11 cellular contexts compared by ENCODE assay signal in genomic region chr16:48596326-48596725, GRCh38. TPM values are rescaled to one million over a fixed set of nuclear protein-coding genes. Genes with fewer than 3 reads are reported as not detected.
DNase-seq lines count a peak whose midpoint lies in the region; ATAC-seq and TF ChIP-seq lines count a peak whose summit lies in the region.
"Had no signal": no experiment of that assay in that cellular context is flagged by ENCODE, and none has a peak within 500 bp of the region (broad histone marks: within the 10 kb centered on the region; RNA-seq: fewer than 3 reads in every experiment).

No MANE protein-coding gene starts in this region.

- CTCF ChIA-PET in HEK293T (lab: Yijun Ruan, JAX): no interaction called here

- peak overlapping the region; percentile 76 for H3K4me2 ChIP-seq in KMS-11

- peaks cover 100% of the 10 kb centered on the region for H3K4me1 ChIP-seq in KMS-11 (ENCODE audit: low read depth, poor library complexity, severe bottlenecking)

- POLR2A ChIA-PET in HEK293T (lab: Yijun Ruan, JAX): no interaction called here

- H3K27ac ChIP-seq in KMS-11: peak overlapping the region; percentile 41; the same call in 1 of the 2 replicates

- no peak overlapping the region for H3K9ac ChIP-seq in KMS-11

- H4K20me1 ChIP-seq in KMS-11 (ENCODE audit: insufficient read depth): peaks cover 26% of the 10 kb centered on the region

- H3K9me3 Mint-ChIP-seq in immature natural killer cell: peaks cover 0 to 4% (median under 1%) of the 10 kb centered on the region in 6 donors

- no peaks in the 10 kb centered on the region for H3K36me3 ChIP-seq in KMS-11 (ENCODE audit: insufficient read depth)

- peaks cover 100% of the 10 kb centered on the region for H3K79me2 ChIP-seq in KMS-11 (ENCODE audit: insufficient read depth, low read depth)

- H2AFZ ChIP-seq in KMS-11 (ENCODE audit: low read depth): no peak overlapping the region

- H3K4me3 ChIP-seq in KMS-11 (IDR thresholded peaks at IDR 0.05; ENCODE audit: insufficient read depth, low read depth, low read length): no peak overlapping the region
- H3K4me3 ChIP-seq: mucosa of descending colon had no signal

- DNase-seq in immature natural killer cell (peak; percentile 43 to 52 (median 45)), cerebellar nuclear complex (lab: John Stamatoyannopoulos, UW) (no peak), HEK293T (ENCODE audit: extremely low spot score) (no peak), NCI-H226 (no peak), NAMALWA (ENCODE audit: low spot score) (no peak)
- DNase-seq: DMS79, mucosa of descending colon, NCI-H69 had no signal

- H3K27me3 ChIP-seq in KMS-11 (ENCODE audit: insufficient read depth, low read depth): no peaks in the 10 kb centered on the region

- ATAC-seq in GM18502 (IDR thresholded peaks at IDR 0.05; ENCODE audit: poor library complexity, unreplicated experiment) (peak; percentile 83), GM21390 (IDR thresholded peaks at IDR 0.05; ENCODE audit: unreplicated experiment) (peak; percentile 93)
- ATAC-seq: mucosa of descending colon had no signal

- peak overlapping the region; percentile 28 to 69 (median 51) for H3K4me3 Mint-ChIP-seq in immature natural killer cell

- peaks cover 59 to 84% of the 10 kb centered on the region in 2 donors for H3K4me1 Mint-ChIP-seq in immature natural killer cell

- H3K36me3 Mint-ChIP-seq in immature natural killer cell: peaks cover 5 to 12% (median 9%) of the 10 kb centered on the region in 3 donors

- no peaks in the 10 kb centered on the region for H3K27me3 Mint-ChIP-seq in immature natural killer cell (ENCODE audit: low read depth in 3 of 3)

- H3K27ac Mint-ChIP-seq in immature natural killer cell: peak overlapping the region; percentile 31 to 80 (median 52)

- TF ChIP-seq CTCF in KMS-11 (conservative IDR thresholded peaks at IDR 0.05; ENCODE audit: low read depth, low read length): no peak

TF ChIP-seq in HEK293T, 16 proteins besides CTCF, POLR2A, EP300 and RAD21:
- TF ChIP-seq SP1 (IDR thresholded peaks at IDR 0.05) (no peak), ARNT (IDR thresholded peaks at IDR 0.05) (no peak), NFRKB (IDR thresholded peaks at IDR 0.05) (no peak), FOXK2 (IDR thresholded peaks at IDR 0.05) (no peak), SUZ12 (IDR thresholded peaks at IDR 0.05) (no peak), CTBP1 (IDR thresholded peaks at IDR 0.05; ENCODE audit: borderline replicate concordance) (no peak), FOXM1 (IDR thresholded peaks at IDR 0.05; ENCODE audit: borderline replicate concordance) (no peak), TARDBP (IDR thresholded peaks at IDR 0.05) (no peak), ZNF384 (IDR thresholded peaks at IDR 0.05) (no peak), LEF1 (IDR thresholded peaks at IDR 0.05; ENCODE audit: borderline replicate concordance) (no peak)

RNA-seq across cellular contexts. Expression of gene N4BP1, which starts 13.7 kb away (rescaled TPM):
- polyA plus RNA-seq in immature natural killer cell: 10 to 100 TPM; 13.1 to 40.3 (median 22.3) TPM

Comparison
In these comparisons a context has a peak if more than half of its experiments do, and no peak if none do; other contexts are left out.
1. DNase-seq: peak in immature natural killer cell (3 of 3); none in cerebellar nuclear complex (0 of 2), HEK293T (single experiment), NCI-H226 (single experiment) and NAMALWA (single experiment).